29 cellular contexts compared by ENCODE assay signal in the genomic region with DNA sequence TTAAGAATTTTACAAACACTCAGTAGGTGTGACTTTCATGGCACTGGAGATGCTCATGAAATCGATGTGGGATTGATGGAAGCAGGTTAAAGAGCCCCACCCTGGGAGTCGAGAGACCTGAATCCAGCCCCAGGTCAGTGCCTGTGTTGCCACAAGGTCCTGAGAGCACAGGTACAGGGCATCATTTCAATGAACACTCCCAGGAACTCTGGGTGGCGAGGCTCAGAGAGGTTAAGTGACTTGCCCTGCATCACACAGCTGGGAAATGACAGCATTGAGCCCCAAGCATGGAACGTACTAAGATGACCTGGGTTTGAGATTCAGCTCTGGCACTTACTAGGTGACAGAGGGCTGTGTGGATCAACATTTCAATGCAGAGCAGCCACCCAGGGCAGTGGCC.
"Had no signal": no experiment of that assay in that cellular context is flagged by ENCODE, and none has a peak within 500 bp of the region (broad histone marks: within the 10 kb centered on the region; RNA-seq: fewer than 3 reads in every experiment).

No MANE protein-coding gene starts in this region.

- H3K27ac Mint-ChIP-seq: stimulated activated effector memory CD8-positive, alpha-beta T cell treated with anti-CD3 and anti-CD28 coated beads, Interleukin-12 subunit alpha, Interleukin-12 subunit beta, amount 100 ng/mL, for 72 hours; stimulated activated memory B cell treated with anti-CD40 and anti-IgM and Interleukin-4, amounts not matched to agents 10 μg/mL and 1 μg/mL and 100 μg/mL, for 72 hours; stimulated activated naive B cell treated with anti-CD40 and anti-IgM and Interleukin-4, amounts not matched to agents 10 μg/mL and 1 μg/mL and 100 μg/mL, for 72 hours; stimulated activated naive CD8-positive, alpha-beta T cell treated with anti-CD3 and anti-CD28 coated beads, Interleukin-15, amount 100 ng/mL, for 72 hours; stimulated activated naive CD8-positive, alpha-beta T cell treated with anti-CD3 and anti-CD28 coated beads, Interleukin-15, Interleukin-2, amounts not matched to agents 100 ng/mL and 50 ng/mL, for 24 hours; type B pancreatic cell had no signal

- H3K4me1 Mint-ChIP-seq: stimulated activated memory B cell treated with anti-CD40 and anti-IgM and Interleukin-4, amounts not matched to agents 10 μg/mL and 1 μg/mL and 100 μg/mL, for 72 hours; stimulated activated naive CD8-positive, alpha-beta T cell treated with anti-CD3 and anti-CD28 coated beads, Interleukin-15, amount 100 ng/mL, for 72 hours had no signal

- H3K9me3 Mint-ChIP-seq: stimulated activated effector memory CD8-positive, alpha-beta T cell treated with anti-CD3 and anti-CD28 coated beads, Interleukin-12 subunit alpha, Interleukin-12 subunit beta, amount 100 ng/mL, for 72 hours; stimulated activated naive CD8-positive, alpha-beta T cell treated with anti-CD3 and anti-CD28 coated beads, Interleukin-15, Interleukin-2, amounts not matched to agents 100 ng/mL and 50 ng/mL, for 24 hours; type B pancreatic cell had no signal

- H3K36me3 Mint-ChIP-seq: stimulated activated effector memory CD8-positive, alpha-beta T cell treated with anti-CD3 and anti-CD28 coated beads, Interleukin-12 subunit alpha, Interleukin-12 subunit beta, amount 100 ng/mL, for 72 hours; stimulated activated naive B cell treated with anti-CD40 and anti-IgM and Interleukin-4, amounts not matched to agents 10 μg/mL and 1 μg/mL and 100 μg/mL, for 72 hours had no signal

- H3K4me1 ChIP-seq: stomach, suprapubic skin, testis, thyroid gland, tibial artery, tibial nerve, transverse colon, upper lobe of left lung, upper lobe of right lung, uterus, vagina had no signal

- FAIRE-seq: urothelium cell line had no signal

- ATAC-seq: stimulated activated effector memory CD8-positive, alpha-beta T cell treated with anti-CD3 and anti-CD28 coated beads, Interleukin-12 subunit alpha, Interleukin-12 subunit beta, amount 100 ng/mL, for 72 hours; stimulated activated memory B cell treated with anti-CD40 and anti-IgM and Interleukin-4, amounts not matched to agents 10 μg/mL and 1 μg/mL and 100 μg/mL, for 72 hours; stimulated activated naive B cell treated with anti-CD40 and anti-IgM and Interleukin-4, amounts not matched to agents 10 μg/mL and 1 μg/mL and 100 μg/mL, for 72 hours; stimulated activated naive CD8-positive, alpha-beta T cell treated with anti-CD3 and anti-CD28 coated beads, Interleukin-15, amount 100 ng/mL, for 72 hours; stimulated activated naive CD8-positive, alpha-beta T cell treated with anti-CD3 and anti-CD28 coated beads, Interleukin-15, Interleukin-2, amounts not matched to agents 100 U/mL and 50 U/mL, for 24 hours; upper lobe of right lung had no signal

- H3K27ac ChIP-seq: stomach, suprapubic skin, testis, thoracic aorta, thyroid gland, tibial artery, tibial nerve, transverse colon, upper lobe of left lung, upper lobe of right lung, uterus, vagina had no signal

- H3K4me3 ChIP-seq: stomach, suprapubic skin, thoracic aorta, thyroid gland, tibial artery, tibial nerve, transverse colon, upper lobe of left lung, upper lobe of right lung, uterus, vagina had no signal

- H3K36me3 ChIP-seq: stomach, suprapubic skin, thoracic aorta, tibial artery, tibial nerve, transverse colon, upper lobe of left lung, upper lobe of right lung, uterus, vagina had no signal

- DNase-seq: stimulated activated CD4-positive, alpha-beta T cell treated with anti-CD3 and anti-CD28 coated beads, Interleukin-2, amount 100 ng/mL, for 48 hours; stimulated activated CD4-positive, alpha-beta T cell treated with anti-CD3 and anti-CD28 coated beads, Interleukin-4, amount 100 ng/mL, for 1 hour; stimulated activated CD4-positive, alpha-beta T cell treated with anti-CD3 and anti-CD28 coated beads, Interleukin-4, amount 100 ng/mL, for 24 hours; stimulated activated CD4-positive, alpha-beta T cell treated with anti-CD3 and anti-CD28 coated beads, Interleukin-4, amount 100 ng/mL, for 4 hours; stimulated activated CD8-positive, alpha-beta memory T cell treated with anti-CD3 and anti-CD28 coated beads, Interleukin-4, amount 100 ng/mL, for 48 hours; stimulated activated naive B cell treated with anti-CD40 and anti-IgM and Interleukin-4, amounts not matched to agents 10 μg/mL and 1 μg/mL and 100 μg/mL, for 72 hours; stimulated activated naive CD4-positive, alpha-beta T cell; stimulated activated naive CD4-positive, alpha-beta T cell treated with Interleukin-2 at 50 U/mL for 16 hours; stimulated activated naive CD8-positive, alpha-beta T cell treated with anti-CD3 and anti-CD28 coated beads, Interleukin-15, amount 100 ng/mL, for 72 hours; stimulated activated naive CD8-positive, alpha-beta T cell treated with anti-CD3 and anti-CD28 coated beads, Interleukin-15, Interleukin-2, amounts not matched to agents 100 U/mL and 50 U/mL, for 24 hours; stomach; substantia nigra; thyroid gland; tibial artery; transverse colon; trophoblast cell; upper lobe of right lung; uterus had no signal

- H3K27me3 ChIP-seq: testis, thyroid gland, tibial nerve, transverse colon, upper lobe of left lung, uterus, vagina had no signal

- H3K9me3 ChIP-seq: suprapubic skin, testis, thoracic aorta, thyroid gland, tibial artery, transverse colon, upper lobe of right lung, uterus, vagina had no signal

- H3K4me3 Mint-ChIP-seq: stimulated activated effector memory CD8-positive, alpha-beta T cell treated with anti-CD3 and anti-CD28 coated beads, Interleukin-12 subunit alpha, Interleukin-12 subunit beta, amount 100 ng/mL, for 72 hours; stimulated activated memory B cell treated with anti-CD40 and anti-IgM and Interleukin-4, amounts not matched to agents 10 μg/mL and 1 μg/mL and 100 μg/mL, for 72 hours; stimulated activated naive B cell treated with anti-CD40 and anti-IgM and Interleukin-4, amounts not matched to agents 10 μg/mL and 1 μg/mL and 100 μg/mL, for 72 hours; stimulated activated naive CD8-positive, alpha-beta T cell treated with anti-CD3 and anti-CD28 coated beads, Interleukin-15, amount 100 ng/mL, for 72 hours; stimulated activated naive CD8-positive, alpha-beta T cell treated with anti-CD3 and anti-CD28 coated beads, Interleukin-15, Interleukin-2, amounts not matched to agents 100 ng/mL and 50 ng/mL, for 24 hours; type B pancreatic cell had no signal
